ENCODE assay signal across 20 cellular contexts in genomic region chr10:93904901-93905300, GRCh38. TPM values are rescaled to one million over a fixed set of nuclear protein-coding genes. Genes with fewer than 3 reads are reported as not detected.
A peak's percentile ranks its signal among the peaks of the same experiment; 100 is the strongest.
DNase-seq lines count a peak whose midpoint lies in the region; ATAC-seq and TF ChIP-seq lines count a peak whose summit lies in the region.
"Had no signal": no experiment of that assay in that cellular context is flagged by ENCODE, and none has a peak within 500 bp of the region (broad histone marks: within the 10 kb centered on the region; RNA-seq: fewer than 3 reads in every experiment).

No MANE protein-coding gene starts in this region.

- ATAC-seq in lower lobe of right lung, result peak; percentile 41 to 47
- no peak for ATAC-seq in natural killer cell
- ATAC-seq: CD8-positive, alpha-beta T cell; Panc1 had no signal

- H3K27ac Mint-ChIP-seq in natural killer cell, result no peak overlapping the region
- H3K27ac Mint-ChIP-seq in activated naive CD4-positive, alpha-beta T cell treated with anti-CD3 and anti-CD28 coated beads for 36 hours, result no peak overlapping the region
- H3K27ac Mint-ChIP-seq: CD8-positive, alpha-beta T cell; IgD-negative memory B cell had no signal

- H3K4me1 Mint-ChIP-seq in natural killer cell, result peaks cover 0 to 4% of the 10 kb centered on the region in 2 donors
- H3K4me1 Mint-ChIP-seq in activated naive CD4-positive, alpha-beta T cell treated with anti-CD3 and anti-CD28 coated beads for 36 hours (ENCODE audit: low read depth), result peaks cover 19% of the 10 kb centered on the region

- H3K9me3 Mint-ChIP-seq in natural killer cell, result no peaks in the 10 kb centered on the region
- H3K9me3 Mint-ChIP-seq in activated naive CD4-positive, alpha-beta T cell treated with anti-CD3 and anti-CD28 coated beads for 36 hours, result no peaks in the 10 kb centered on the region
- H3K9me3 Mint-ChIP-seq: CD8-positive, alpha-beta T cell; IgD-negative memory B cell had no signal

- no peaks in the 10 kb centered on the region for H3K27me3 ChIP-seq in lower lobe of right lung (ENCODE audit: low read depth)
- H3K27me3 ChIP-seq: BLaER1, SJCRH30 had no signal

- TF ChIP-seq CTCF in LNCaP clone FGC (IDR thresholded peaks at IDR 0.05; ENCODE audit: control insufficient read depth, extremely low read depth, insufficient read depth) (no peak), lower lobe of right lung (IDR thresholded peaks at IDR 0.05) (no peak), natural killer cell (IDR thresholded peaks at IDR 0.05) (no peak)

- H3K36me3 ChIP-seq in lower lobe of right lung, result no peaks in the 10 kb centered on the region
- H3K36me3 ChIP-seq: SJCRH30 had no signal

- no peak overlapping the region for H3K4me3 Mint-ChIP-seq in natural killer cell
- no peak overlapping the region for H3K4me3 Mint-ChIP-seq in activated naive CD4-positive, alpha-beta T cell treated with anti-CD3 and anti-CD28 coated beads for 36 hours
- H3K4me3 Mint-ChIP-seq: CD8-positive, alpha-beta T cell; IgD-negative memory B cell had no signal

- no peaks in the 10 kb centered on the region for H3K27me3 Mint-ChIP-seq in natural killer cell (ENCODE audit: low read depth in 2 of 2)
- no peaks in the 10 kb centered on the region for H3K27me3 Mint-ChIP-seq in activated naive CD4-positive, alpha-beta T cell treated with anti-CD3 and anti-CD28 coated beads for 36 hours (ENCODE audit: low read depth)
- H3K27me3 Mint-ChIP-seq: IgD-negative memory B cell had no signal

- H3K4me3 ChIP-seq in LNCaP clone FGC (ENCODE audit: low read depth, low read length), result no peak overlapping the region
- H3K4me3 ChIP-seq in lower lobe of right lung, result no peak overlapping the region
- H3K4me3 ChIP-seq: BLaER1, SJCRH30 had no signal

- DNase-seq in LNCaP clone FGC (ENCODE audit: low read depth), result peak; percentile 67
- peak; percentile 75 for DNase-seq in NCI-H510A (lab: John Stamatoyannopoulos, UW)
- DNase-seq in SHP77 treated with DMSO at 0.1 percent for 48 hours (lab: John Stamatoyannopoulos, UW), result peak; percentile 23
- no peak for DNase-seq in lower lobe of right lung
- no peak for DNase-seq in natural killer cell
- DNase-seq in activated naive CD4-positive, alpha-beta T cell treated with anti-CD3 and anti-CD28 coated beads for 36 hours, result no peak
- DNase-seq in DMS153 treated with DMSO at 0.1 percent for 48 hours (lab: John Stamatoyannopoulos, UW; ENCODE audit: unreplicated experiment), result no peak
- DNase-seq: CD8-positive, alpha-beta T cell; GDM1; Karpas-422; NCI-H1417 treated with DMSO at 0.1 percent for 48 hours; NCI-H1930; NCI-H2171; NCI-H526 treated with DMSO at 0.1 percent for 48 hours; NK-92 treated with Interleukin-12 subunit alpha and Interleukin-12 subunit beta, amount 100 ng/mL, for 24 hours; SJCRH30; T-helper 1 cell had no signal

- intact Hi-C loops in lower lobe of right lung (cut with DNase I), result no loop called here
- intact Hi-C loops in natural killer cell (cut with micrococcal nuclease), result no loop called here
- intact Hi-C loops in activated naive CD4-positive, alpha-beta T cell treated with anti-CD3 and anti-CD28 coated beads for 36 hours (cut with micrococcal nuclease), result no loop called here

- H3K36me3 Mint-ChIP-seq in natural killer cell, result no peaks in the 10 kb centered on the region
- peaks cover 26% of the 10 kb centered on the region for H3K36me3 Mint-ChIP-seq in activated naive CD4-positive, alpha-beta T cell treated with anti-CD3 and anti-CD28 coated beads for 36 hours (ENCODE audit: low read depth)

- no peaks in the 10 kb centered on the region for H3K9me3 ChIP-seq in lower lobe of right lung
- H3K9me3 ChIP-seq: BLaER1, SJCRH30 had no signal

- CTCF ChIA-PET in activated naive CD4-positive, alpha-beta T cell treated with anti-CD3 and anti-CD28 coated beads for 36 hours (lab: Charles Lee), result interaction anchor here (1.6 to 2.0 kb wide), 2 partner anchors 12 kb away, joined by 6 to 12 read pairs; no protein-coding TSS in a partner anchor

- H3K27ac ChIP-seq in lower lobe of right lung, result no peak overlapping the region
- H3K27ac ChIP-seq: BLaER1, SJCRH30 had no signal

- H3K4me1 ChIP-seq in lower lobe of right lung, result no peaks in the 10 kb centered on the region
- H3K4me1 ChIP-seq: BLaER1, SJCRH30 had no signal

RNA-seq across cellular contexts. Expression of gene SLC35G1, which starts 11.1 kb away (rescaled TPM):
- total RNA-seq in lower lobe of right lung (3.6 TPM), natural killer cell (1 to 10 TPM in 2 of 3 donors, under 1 TPM in 1; 0.99 to 1.3 (median 1.1) TPM)
- 1 to 10 TPM; 3.8 to 4.1 TPM for total RNA-seq in activated naive CD4-positive, alpha-beta T cell treated with anti-CD3 and anti-CD28 coated beads for 36 hours

Comparison
In these comparisons a context has a peak if more than half of its experiments do, and no peak if none do; other contexts are left out.
1. DNase-seq: peak in LNCaP clone FGC (single experiment), NCI-H510A (single experiment) and SHP77 treated with DMSO at 0.1 percent for 48 hours (single experiment); none in lower lobe of right lung (single experiment), natural killer cell (single experiment), activated naive CD4-positive, alpha-beta T cell treated with anti-CD3 and anti-CD28 coated beads for 36 hours (single experiment) and DMS153 treated with DMSO at 0.1 percent for 48 hours (single experiment).
2. ATAC-seq: peak in lower lobe of right lung (2 of 2); none in natural killer cell (0 of 3).